25 cellular contexts compared by ENCODE assay signal in the genomic region with DNA sequence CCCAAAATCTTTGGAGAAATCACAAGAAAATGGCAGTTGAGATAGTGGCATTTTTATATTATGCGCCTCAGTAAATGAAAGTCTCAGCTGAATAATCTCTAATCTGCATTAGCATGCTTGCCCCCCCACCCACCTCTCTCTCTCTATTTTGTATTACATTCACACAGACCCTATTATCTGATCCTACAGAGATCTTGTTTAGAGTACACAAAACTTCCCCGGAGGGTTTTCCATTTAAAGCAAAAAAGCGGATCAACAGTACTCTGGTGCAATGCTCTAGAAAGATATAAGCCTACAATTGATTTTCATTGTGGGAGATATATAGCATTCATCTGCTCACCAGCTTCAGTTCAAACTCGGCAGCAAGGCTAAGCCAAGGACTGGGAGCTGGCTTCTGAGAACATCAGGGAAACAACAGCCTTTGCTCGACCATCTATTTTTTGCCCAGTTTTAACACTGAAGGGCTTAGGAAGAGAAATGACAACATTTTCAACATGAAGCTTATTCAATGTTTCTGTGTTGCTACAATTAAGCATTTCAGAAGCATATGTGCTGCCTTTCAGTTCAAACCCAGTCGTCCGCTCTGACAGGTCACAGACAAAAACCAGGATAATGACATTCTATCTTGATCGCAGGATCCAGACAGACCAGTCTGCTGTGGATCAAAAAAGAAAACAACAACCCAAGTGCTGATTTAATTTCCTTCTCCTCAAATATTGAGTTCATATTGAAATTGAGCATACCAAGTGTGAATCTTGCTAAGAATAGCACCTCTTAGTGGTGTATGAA.
"Had no signal": no experiment of that assay in that cellular context is flagged by ENCODE, and none has a peak within 500 bp of the region (broad histone marks: within the 10 kb centered on the region; RNA-seq: fewer than 3 reads in every experiment).

No MANE protein-coding gene starts in this region.

- H3K27ac ChIP-seq: epithelial cell of prostate, esophagus squamous epithelium, gastroesophageal sphincter, WERI-Rb-1 had no signal

- DNase-seq: activated B cell treated with CpG ODN at 0.5 μM for 24 hours; activated CD4-positive, alpha-beta T cell treated with anti-CD3 and anti-CD28 coated beads for 48 hours; activated CD4-positive, alpha-beta T cell treated with anti-CD3 and anti-CD28 coated beads, Interleukin-2, amount 50 U/mL, for 1 hour; activated CD4-positive, alpha-beta T cell treated with anti-CD3 and anti-CD28 coated beads, Interleukin-2, amount 50 U/mL, for 48 hours; activated CD8-positive, alpha-beta memory T cell treated with anti-CD3 and anti-CD28 coated beads for 24 hours; activated CD8-positive, alpha-beta T cell treated with anti-CD3 and anti-CD28 coated beads for 36 hours; activated effector memory CD4-positive, alpha-beta T cell treated with Interleukin-2 at 50 U/mL for 16 hours; activated gamma-delta T cell treated with Interleukin-2 at 50 U/mL for 16 hours; activated naive CD4-positive, alpha-beta T cell treated with anti-CD3 and anti-CD28 coated beads, Interleukin-2, amount 50 U/mL, for 16 hours; activated naive CD4-positive, alpha-beta T cell treated with Interleukin-2 at 50 U/mL for 16 hours; activated T-cell treated with anti-CD3 and anti-CD28 coated beads, Interleukin-2, amount 50 U/mL, for 4 hours; amniotic stem cell; anterior cingulate cortex; cortex of kidney; effector CD8-positive, alpha-beta T cell; esophagus squamous epithelium; foreskin melanocyte; T-helper 1 cell; T-helper 17 cell; T1000; WERI-Rb-1 had no signal

- H3K27me3 ChIP-seq: gastroesophageal sphincter had no signal

- H3K4me3 ChIP-seq: esophagus squamous epithelium, gastroesophageal sphincter had no signal

- ATAC-seq: activated CD4-positive, CD25-positive, alpha-beta regulatory T cell treated with anti-CD3 and anti-CD28 coated beads, Interleukin-2, amount 50 U/mL, for 24 hours; activated CD8-positive, alpha-beta T cell treated with anti-CD3 and anti-CD28 coated beads for 36 hours; activated T-cell treated with anti-CD3 and anti-CD28 coated beads, Interleukin-2, amount 50 U/mL, for 4 hours; activated T-helper 17 cell treated with anti-CD3 and anti-CD28 coated beads, Interleukin-2, amount 50 U/mL, for 72 hours; gastroesophageal sphincter; T-helper 17 cell had no signal

- H3K36me3 ChIP-seq: esophagus squamous epithelium, gastroesophageal sphincter, WERI-Rb-1 had no signal
